Comparison of ENCODE assay signal across 15 cellular contexts in genomic region chr5:79697222-79698164, GRCh38. TPM values are rescaled to one million over a fixed set of nuclear protein-coding genes. Genes with fewer than 3 reads are reported as not detected.
DNase-seq lines count a peak whose midpoint lies in the region; ATAC-seq, FAIRE-seq and TF ChIP-seq lines count a peak whose summit lies in the region.
"Had no signal": no experiment of that assay in that cellular context is flagged by ENCODE, and none has a peak within 500 bp of the region (broad histone marks: within the 10 kb centered on the region; RNA-seq: fewer than 3 reads in every experiment).

No MANE protein-coding gene starts in this region.

- H3K27me3 Mint-ChIP-seq in nephron (ENCODE audit: low read depth): peaks cover 5% of the 10 kb centered on the region
- H3K27me3 Mint-ChIP-seq: activated CD8-positive, alpha-beta T cell treated with anti-CD3 and anti-CD28 coated beads for 36 hours; activated naive CD8-positive, alpha-beta T cell treated with anti-CD3 and anti-CD28 coated beads, Interleukin-2, amount 50 U/mL, for 24 hours had no signal

- H3K36me3 Mint-ChIP-seq in nephron (ENCODE audit: low read depth): no peaks in the 10 kb centered on the region

- DNase-seq in GM12865 (ENCODE audit: low read depth) (peak; percentile 35), NB4 (ENCODE audit: low read depth) (peak; percentile 75), NCI-H510A (lab: John Stamatoyannopoulos, UW) (no peak), left colon (no peak)
- no peak for DNase-seq in stimulated activated naive CD8-positive, alpha-beta T cell treated with anti-CD3 and anti-CD28 coated beads, Interleukin-15, Interleukin-2, amounts not matched to agents 100 U/mL and 50 U/mL, for 24 hours
- DNase-seq: activated CD8-positive, alpha-beta T cell treated with anti-CD3 and anti-CD28 coated beads for 36 hours; activated naive CD8-positive, alpha-beta T cell treated with anti-CD3 and anti-CD28 coated beads, Interleukin-2, amount 50 U/mL, for 24 hours; NCI-H2227 treated with DMSO at 0.1 percent for 48 hours; nucleus accumbens had no signal

- H3K4me3 Mint-ChIP-seq in nephron: no peak overlapping the region
- H3K4me3 Mint-ChIP-seq: activated CD8-positive, alpha-beta T cell treated with anti-CD3 and anti-CD28 coated beads for 36 hours; activated naive CD8-positive, alpha-beta T cell treated with anti-CD3 and anti-CD28 coated beads, Interleukin-2, amount 50 U/mL, for 24 hours had no signal

- FAIRE-seq in colon (lab: Jason Lieb, UNC): peak; percentile 21
- FAIRE-seq: endometrium, keratinocyte had no signal

- ATAC-seq in GM19452 (IDR thresholded peaks at IDR 0.05; ENCODE audit: unreplicated experiment): no peak
- ATAC-seq in stimulated activated naive CD8-positive, alpha-beta T cell treated with anti-CD3 and anti-CD28 coated beads, Interleukin-15, Interleukin-2, amounts not matched to agents 100 U/mL and 50 U/mL, for 24 hours: no peak
- no peak for ATAC-seq in left colon
- ATAC-seq: activated CD8-positive, alpha-beta T cell treated with anti-CD3 and anti-CD28 coated beads for 36 hours; activated naive CD8-positive, alpha-beta T cell treated with anti-CD3 and anti-CD28 coated beads, Interleukin-2, amount 50 U/mL, for 24 hours had no signal

- no peak overlapping the region for H3K4me3 ChIP-seq in GM12865 (ENCODE audit: low read depth, low read length)
- no peak overlapping the region for H3K4me3 ChIP-seq in NB4 (ENCODE audit: low read depth, low read length)
- H3K4me3 ChIP-seq: SK-N-MC had no signal

- TF ChIP-seq CTCF in GM12865 (IDR thresholded peaks at IDR 0.05; ENCODE audit: insufficient read depth, low read depth, low read length, missing control alignments): no peak
- no peak for TF ChIP-seq CTCF in NB4 (IDR thresholded peaks at IDR 0.05; ENCODE audit: low read depth, low read length)
- no peak for TF ChIP-seq CTCF in nephron (IDR thresholded peaks at IDR 0.05; ENCODE audit: unreplicated experiment in 3 of 3)

- peaks cover 44% of the 10 kb centered on the region for H3K4me1 Mint-ChIP-seq in nephron

- intact Hi-C loops in left colon (cut with DNase I, micrococcal nuclease): no loop called here

- TF ChIP-seq POLR2A in NB4 (IDR thresholded peaks at IDR 0.05; ENCODE audit: extremely low read depth, insufficient read length): no peak

- H3K9me3 Mint-ChIP-seq in nephron: no peaks in the 10 kb centered on the region
- H3K9me3 Mint-ChIP-seq: activated CD8-positive, alpha-beta T cell treated with anti-CD3 and anti-CD28 coated beads for 36 hours; activated naive CD8-positive, alpha-beta T cell treated with anti-CD3 and anti-CD28 coated beads, Interleukin-2, amount 50 U/mL, for 24 hours had no signal

- peak overlapping the region; percentile 53 to 85 (median 73) for H3K27ac Mint-ChIP-seq in nephron
- H3K27ac Mint-ChIP-seq: activated CD8-positive, alpha-beta T cell treated with anti-CD3 and anti-CD28 coated beads for 36 hours; activated naive CD8-positive, alpha-beta T cell treated with anti-CD3 and anti-CD28 coated beads, Interleukin-2, amount 50 U/mL, for 24 hours had no signal

RNA-seq across cellular contexts. Expression of gene CMYA5, which starts 7.9 kb away (rescaled TPM):
- under 1 TPM; 0.31 to 0.70 TPM for total RNA-seq in left colon

Comparison
In these comparisons a context has a peak if more than half of its experiments do, and no peak if none do; other contexts are left out.
1. DNase-seq: peak in GM12865 (single experiment) and NB4 (single experiment); none in NCI-H510A (single experiment), stimulated activated naive CD8-positive, alpha-beta T cell treated with anti-CD3 and anti-CD28 coated beads, Interleukin-15, Interleukin-2, amounts not matched to agents 100 U/mL and 50 U/mL, for 24 hours (single experiment) and left colon (0 of 2).